9 cellular contexts compared by ENCODE assay signal in genomic region chr9:23824241-23825142, GRCh38. TPM values are rescaled to one million over a fixed set of nuclear protein-coding genes. Genes with fewer than 3 reads are reported as not detected.
A peak's percentile ranks its signal among the peaks of the same experiment; 100 is the strongest.
DNase-seq lines count a peak whose midpoint lies in the region; ATAC-seq and TF ChIP-seq lines count a peak whose summit lies in the region.
"Had no signal": no experiment of that assay in that cellular context is flagged by ENCODE, and none has a peak within 500 bp of the region (broad histone marks: within the 10 kb centered on the region; RNA-seq: fewer than 3 reads in every experiment).

No MANE protein-coding gene starts in this region.

- H3K14ac ChIP-seq in H9 (ENCODE audit: insufficient read depth, low read length), result no peak overlapping the region; the same call in 1 of the 2 replicates

- H2BK5ac ChIP-seq in H9 (ENCODE audit: insufficient read length, low read length), result no peak overlapping the region

- H3K4me2 ChIP-seq in H9 (ENCODE audit: insufficient read depth, insufficient read length, low read length), result peak overlapping the region; percentile 98

- no peak overlapping the region for H2AFZ ChIP-seq in H9 (ENCODE audit: low read length)

- TF ChIP-seq CTCF in H9 (conservative IDR thresholded peaks at IDR 0.05) (no peak), VCaP (conservative IDR thresholded peaks at IDR 0.05) (no peak), colonic mucosa (IDR thresholded peaks at IDR 0.05) (no peak)

- WGBS in H9 (ENCODE audit: extremely low coverage, insufficient read length, low lambda C conversion rate), result no CpG with 5 or more reads among the region's 44 CpGs

- H3K4me1 ChIP-seq in H9 (ENCODE audit: insufficient read depth, low read length), result peaks cover 8% of the 10 kb centered on the region; the same call in 1 of the 2 replicates
- peaks cover 5% of the 10 kb centered on the region for H3K4me1 ChIP-seq in colonic mucosa

- no peak overlapping the region for H3K23ac ChIP-seq in H9 (ENCODE audit: insufficient read length, low read depth, low read length)

- H3K27ac ChIP-seq in H9 (ENCODE audit: insufficient read length, low read depth, low read length) (no peak overlapping the region), VCaP (peak overlapping the region; percentile 65), colonic mucosa (no peak overlapping the region)
- H3K27ac ChIP-seq: HL-60 had no signal

- no peak overlapping the region for H4K8ac ChIP-seq in H9 (replicated peaks; ENCODE audit: insufficient read length, low read depth, low read length)

- H3K23me2 ChIP-seq in H9 (ENCODE audit: insufficient read length, low read depth, low read length, poor library complexity, severe bottlenecking), result peaks cover 52% of the 10 kb centered on the region

- no peak overlapping the region for H3K4me3 ChIP-seq in colonic mucosa

- H4K91ac ChIP-seq in H9 (ENCODE audit: insufficient read length, low read depth, low read length), result no peak overlapping the region

- no peak overlapping the region for H3T11ph ChIP-seq in H9 (ENCODE audit: low read length)

- H3K18ac ChIP-seq in H9 (ENCODE audit: insufficient read length, low read depth, low read length), result no peak overlapping the region

- H4K20me1 ChIP-seq in H9 (ENCODE audit: control insufficient read depth, insufficient read depth, insufficient read length), result no peaks in the 10 kb centered on the region

- H3K79me2 ChIP-seq in H9 (ENCODE audit: insufficient read depth, low read length), result peaks cover 4% of the 10 kb centered on the region; the same call in 1 of the 2 replicates

- DNase-seq in H9, result peak; percentile 65
- DNase-seq in left ventricle myocardium superior, result no peak
- peak; percentile 4 for DNase-seq in renal cortical epithelial cell (ENCODE audit: low read depth)
- DNase-seq in inferior parietal cortex (ENCODE audit: extremely low spot score), result no peak
- no peak for DNase-seq in activated T-cell treated with anti-CD3 and anti-CD28 coated beads, Interleukin-2, amount 50 U/mL, for 1 hour
- DNase-seq in colonic mucosa, result no peak

- no peak overlapping the region for H3K9ac ChIP-seq in H9 (ENCODE audit: extremely low read depth, insufficient read length, low read length)
- no peak overlapping the region for H3K9ac ChIP-seq in colonic mucosa (ENCODE audit: low read depth in 2 of 2, low read length in 2 of 2)

- no peak overlapping the region for H4K5ac ChIP-seq in H9 (ENCODE audit: insufficient read length, low read depth, low read length)

- no peak overlapping the region for H3K4me3 Mint-ChIP-seq in H9

- H3K36me3 ChIP-seq in colonic mucosa, result no peaks in the 10 kb centered on the region

- peaks cover 33% of the 10 kb centered on the region for H3K27me3 Mint-ChIP-seq in H9 (ENCODE audit: low read depth)

- H2BK20ac ChIP-seq in H9 (ENCODE audit: low read depth, low read length, poor library complexity, severe bottlenecking), result no peak overlapping the region

- H3K56ac ChIP-seq in H9 (ENCODE audit: insufficient read length, low read depth, low read length), result no peak overlapping the region

- no peak overlapping the region for H3K27ac Mint-ChIP-seq in H9

- peaks cover 18 to 27% of the 10 kb centered on the region in 2 experiments for H3K4me1 Mint-ChIP-seq in H9

- no peak overlapping the region for H2BK15ac ChIP-seq in H9 (ENCODE audit: low read depth, low read length)

- H3K36me3 Mint-ChIP-seq in H9 (ENCODE audit: insufficient read depth in 1 of 3, low read depth in 3 of 3), result no peaks in the 10 kb centered on the region; a peak in 1 of 7 replicates

- intact Hi-C loops in left ventricle myocardium superior (cut with micrococcal nuclease) (loop anchor here (10.0 kb wide), 1 partner anchor 140 kb away; no protein-coding TSS in a partner anchor), colonic mucosa (cut with DNase I) (no loop called here)

- H3K4ac ChIP-seq in H9 (ENCODE audit: low read depth, low read length), result no peak overlapping the region

- H3K9me3 ChIP-seq in H9 (ENCODE audit: control insufficient read depth, low read depth, low read length) (no peaks in the 10 kb centered on the region), colonic mucosa (no peaks in the 10 kb centered on the region)

- H3K79me1 ChIP-seq in H9 (ENCODE audit: insufficient read depth, low read depth, low read length, poor library complexity, severe bottlenecking), result no peaks in the 10 kb centered on the region

- ATAC-seq in left ventricle myocardium superior, result peak; percentile 33
- no peak for ATAC-seq in GM19455 (IDR thresholded peaks at IDR 0.05; ENCODE audit: unreplicated experiment)

- no peak overlapping the region for H2AK5ac ChIP-seq in H9 (ENCODE audit: insufficient read length, low read length)

- no peak overlapping the region for H2BK120ac ChIP-seq in H9 (ENCODE audit: low read depth, low read length, poor library complexity, severe bottlenecking)

- H3K9me3 Mint-ChIP-seq in H9, result no peaks in the 10 kb centered on the region; a peak in 1 of 5 replicates

- H3K27me3 ChIP-seq in H9 (ENCODE audit: insufficient read depth, low read length) (peaks cover 8% of the 10 kb centered on the region; the same call in 1 of the 2 replicates), colonic mucosa (peaks cover 41% of the 10 kb centered on the region)

- no peak overlapping the region for H2BK12ac ChIP-seq in H9 (ENCODE audit: insufficient read length, low read depth, low read length)

RNA-seq across cellular contexts. Expression of gene ELAVL2, which starts 1.5 kb away (rescaled TPM):
- total RNA-seq in H9 (2021) (16.8 and 19.9 TPM in 2 replicates), left ventricle myocardium superior (not detected), renal cortical epithelial cell (0.15 and 1.2 TPM in 2 replicates), colonic mucosa (under 1 TPM; 0.24 to 0.30 TPM)

Comparison
In these comparisons a context has a peak if more than half of its experiments do, and no peak if none do; other contexts are left out.
1. DNase-seq: peak in H9 (single experiment) and renal cortical epithelial cell (single experiment); none in left ventricle myocardium superior (single experiment), inferior parietal cortex (single experiment), activated T-cell treated with anti-CD3 and anti-CD28 coated beads, Interleukin-2, amount 50 U/mL, for 1 hour (single experiment) and colonic mucosa (single experiment).